In the genomic region with DNA sequence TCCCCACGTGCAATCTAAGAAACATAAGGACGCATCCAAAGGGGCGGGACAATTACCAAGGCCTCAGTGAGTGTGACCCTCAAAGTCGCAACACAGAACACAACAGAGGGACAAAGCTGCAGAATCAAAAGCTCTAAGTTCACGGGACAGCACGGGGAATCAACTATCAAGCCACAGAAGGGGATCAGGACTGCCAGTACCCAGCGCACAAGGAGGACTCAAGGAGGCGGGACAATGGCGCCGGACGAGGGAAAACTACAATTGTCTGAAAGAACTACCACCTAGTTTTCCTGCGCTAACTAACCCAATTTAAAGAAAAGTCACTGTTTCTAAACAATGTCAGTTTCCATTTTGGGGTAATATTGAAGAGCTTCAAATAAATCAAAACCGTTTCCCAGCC, we compare ENCODE assay signal across 9 cellular contexts. TPM values are rescaled to one million over a fixed set of nuclear protein-coding genes. Genes with fewer than 3 reads are reported as not detected.
DNase-seq lines count a peak whose midpoint lies in the region; ATAC-seq and TF ChIP-seq lines count a peak whose summit lies in the region.
"Had no signal": no experiment of that assay in that cellular context is flagged by ENCODE, and none has a peak within 500 bp of the region (broad histone marks: within the 10 kb centered on the region; RNA-seq: fewer than 3 reads in every experiment).

No MANE protein-coding gene starts in this region.

- POLR2A ChIA-PET in BJ (lab: Charles Lee), result no interaction called here

- CTCF ChIA-PET in BJ (lab: Yijun Ruan, JAX), result interaction anchor here (0.5 to 1.2 kb wide), 4 partner anchors 11 to 65 kb away, joined by 3 to 4 read pairs (median 3); no protein-coding TSS in a partner anchor

- peaks cover 11% of the 10 kb centered on the region for H3K4me1 ChIP-seq in MM.1S (ENCODE audit: low read length)
- H3K4me1 ChIP-seq in ectodermal cell (ENCODE audit: control insufficient read depth, insufficient read depth, low read length), result peaks cover 10% of the 10 kb centered on the region
- peaks cover 17 to 20% of the 10 kb centered on the region in 2 experiments for H3K4me1 ChIP-seq in neutrophil (ENCODE audit: control insufficient read depth in 1 of 2, insufficient read depth in 1 of 2, low read depth in 1 of 2, low read length in 1 of 2)

- H4K20me1 ChIP-seq in MM.1S (ENCODE audit: insufficient read depth, low read length), result no peaks in the 10 kb centered on the region

- H3F3A ChIP-seq in MM.1S (ENCODE audit: insufficient read depth, low read length), result peaks cover 10% of the 10 kb centered on the region; the same call in 1 of the 2 replicates

- no peak overlapping the region for H3K9ac ChIP-seq in MM.1S (ENCODE audit: low read length)

- H2AFZ ChIP-seq in MM.1S (ENCODE audit: low read length), result 0 out of 2 replicates have a peak overlapping the region, but pooled peaks have one; percentile 77

- H3K27me3 ChIP-seq in BJ (ENCODE audit: control insufficient read depth, insufficient read depth, low read length) (no peaks in the 10 kb centered on the region), MM.1S (replicated peaks; ENCODE audit: insufficient read depth, low read length) (0 out of 2 replicates have a peak, but pooled peaks cover 3% of the 10 kb centered on the region), ectodermal cell (ENCODE audit: control insufficient read depth, insufficient read depth, low read length, poor library complexity, severe bottlenecking) (peaks cover 19% of the 10 kb centered on the region), neutrophil (peaks cover 12% of the 10 kb centered on the region)

- H3K9me3 ChIP-seq in MM.1S (replicated peaks; ENCODE audit: insufficient read depth, low read length) (no peaks in the 10 kb centered on the region), ectodermal cell (ENCODE audit: control insufficient read depth, low read length) (no peaks in the 10 kb centered on the region), neutrophil (no peaks in the 10 kb centered on the region)

- H3K27ac ChIP-seq in MM.1S (ENCODE audit: low read length) (no peak overlapping the region), ectodermal cell (ENCODE audit: insufficient read depth, low read depth, low read length, poor library complexity, severe bottlenecking) (no peak overlapping the region), neutrophil (peak overlapping the region; percentile 69)

- H3K36me3 ChIP-seq in BJ (ENCODE audit: control insufficient read depth, insufficient read depth, low read length) (no peaks in the 10 kb centered on the region), MM.1S (replicated peaks; ENCODE audit: insufficient read depth, low read length) (no peaks in the 10 kb centered on the region), ectodermal cell (ENCODE audit: control insufficient read depth, insufficient read depth, low read length) (no peaks in the 10 kb centered on the region), neutrophil (no peaks in the 10 kb centered on the region)

- DNase-seq in BJ (ENCODE audit: low read depth) (no peak), MM.1S (no peak), SIG-M5 (lab: John Stamatoyannopoulos, UW) (no peak)
- DNase-seq: NCI-H1930 had no signal

- ATAC-seq in GM19328 (IDR thresholded peaks at IDR 0.05; ENCODE audit: unreplicated experiment), result no peak
- no peak for ATAC-seq in GM19395 (IDR thresholded peaks at IDR 0.05; ENCODE audit: unreplicated experiment)
- ATAC-seq in GM18498 (IDR thresholded peaks at IDR 0.05; ENCODE audit: unreplicated experiment), result no peak

- H3K4me3 ChIP-seq in BJ (ENCODE audit: low read depth, low read length), result peak overlapping the region; percentile 67
- 0 out of 2 replicates have a peak overlapping the region, but pooled peaks have one; percentile 50 for H3K4me3 ChIP-seq in MM.1S (ENCODE audit: low read length)
- peak overlapping the region; percentile 47 for H3K4me3 ChIP-seq in ectodermal cell (ENCODE audit: insufficient read depth, low read depth, low read length)
- H3K4me3 ChIP-seq in neutrophil (ENCODE audit: low read depth in 1 of 2, low read length in 1 of 2), result peak overlapping the region; percentile 67 to 83

- H3K9me2 ChIP-seq in MM.1S (replicated peaks; ENCODE audit: insufficient read depth, low read length), result no peaks in the 10 kb centered on the region

- WGBS in ectodermal cell, 2 experiments, result 78 to 84% methylated on average over 13 of the region's 13 CpGs

- TF ChIP-seq CTCF in BJ (IDR thresholded peaks at IDR 0.05; ENCODE audit: insufficient read depth, low read depth, low read length), result no peak
- TF ChIP-seq CTCF in MM.1S (IDR thresholded peaks at IDR 0.05; ENCODE audit: low read length), result no peak
- TF ChIP-seq CTCF in neutrophil (IDR thresholded peaks at IDR 0.05), result no peak

- H3K79me2 ChIP-seq in MM.1S (ENCODE audit: low read length), result no peaks in the 10 kb centered on the region

- peak overlapping the region; percentile 49; the same call in 1 of the 2 replicates for H3K4me2 ChIP-seq in MM.1S (ENCODE audit: low read depth, low read length)

RNA-seq across cellular contexts. Expression of a gene that starts 1.3 kb away (rescaled TPM):
- polyA plus RNA-seq in BJ (2011; rRNA removed), result 2.0 and 3.7 TPM in 2 replicates
- polyA minus RNA-seq in BJ (2011; rRNA and poly(A)+ RNA removed), result 5.1 and 5.2 TPM in 2 replicates
- polyA plus RNA-seq in ectodermal cell (2013, experiment 1 of 4), result 4.8 TPM
- 3.6 TPM for polyA plus RNA-seq in ectodermal cell (2013, experiment 2 of 4)
- 4.3 TPM for polyA plus RNA-seq in ectodermal cell (2013, experiment 3 of 4)
- polyA plus RNA-seq in ectodermal cell (2013, experiment 4 of 4), result 4.7 TPM

RNA-seq across cellular contexts. Expression of a gene that starts 29.3 kb away (rescaled TPM):
- polyA plus RNA-seq in BJ (2011; rRNA removed), result 36.9 and 56.7 TPM in 2 replicates
- polyA minus RNA-seq in BJ (2011; rRNA and poly(A)+ RNA removed), result 13.5 and 17.8 TPM in 2 replicates
- 66.4 TPM for polyA plus RNA-seq in ectodermal cell (2013, experiment 1 of 4)
- 72.0 TPM for polyA plus RNA-seq in ectodermal cell (2013, experiment 2 of 4)
- 52.7 TPM for polyA plus RNA-seq in ectodermal cell (2013, experiment 3 of 4)
- polyA plus RNA-seq in ectodermal cell (2013, experiment 4 of 4), result 55.2 TPM

RNA-seq across cellular contexts. Expression of a gene that starts 38.3 kb away (rescaled TPM):
- 23.7 and 33.8 TPM in 2 replicates for polyA plus RNA-seq in BJ (2011; rRNA removed)
- polyA minus RNA-seq in BJ (2011; rRNA and poly(A)+ RNA removed), result 14.7 and 19.5 TPM in 2 replicates
- 32.5 TPM for polyA plus RNA-seq in ectodermal cell (2013, experiment 1 of 4)
- 31.7 TPM for polyA plus RNA-seq in ectodermal cell (2013, experiment 2 of 4)
- 31.6 TPM for polyA plus RNA-seq in ectodermal cell (2013, experiment 3 of 4)
- polyA plus RNA-seq in ectodermal cell (2013, experiment 4 of 4), result 32.7 TPM

RNA-seq across cellular contexts. Expression of a gene that starts 38.5 kb away (rescaled TPM):
- 13.8 and 24.0 TPM in 2 replicates for polyA plus RNA-seq in BJ (2011; rRNA removed)
- 11.8 and 15.6 TPM in 2 replicates for polyA minus RNA-seq in BJ (2011; rRNA and poly(A)+ RNA removed)
- polyA plus RNA-seq in ectodermal cell (2013, experiment 1 of 4), result 159 TPM
- 136 TPM for polyA plus RNA-seq in ectodermal cell (2013, experiment 2 of 4)
- 143 TPM for polyA plus RNA-seq in ectodermal cell (2013, experiment 3 of 4)
- 141 TPM for polyA plus RNA-seq in ectodermal cell (2013, experiment 4 of 4)
